ENCODE assay signal across 1 cellular context in genomic region chr6:43627008-43627825, GRCh38.
TF ChIP-seq lines count a peak whose summit lies in the region.

No MANE protein-coding gene starts in this region.

TF ChIP-seq in HEK293, 187 proteins besides CTCF, POLR2A, EP300 and RAD21 (continued from another document and continues in another):
- TF ChIP-seq ZBTB10 (tag by site-specific recombination; IDR thresholded peaks at IDR 0.05) (no peak), ZFP69B (tag by site-specific recombination; IDR thresholded peaks at IDR 0.05) (peak; percentile 64), ZNF560 (tag by site-specific recombination; IDR thresholded peaks at IDR 0.05; ENCODE audit: borderline replicate concordance) (no peak), IKZF3 (tag by site-specific recombination; IDR thresholded peaks at IDR 0.05) (peak; percentile 76), ZBTB49 (tag by site-specific recombination; IDR thresholded peaks at IDR 0.05; ENCODE audit: low read depth) (no peak), ZNF324 (tag by site-specific recombination; IDR thresholded peaks at IDR 0.05) (peak; percentile 60; the same call in 1 of the 2 replicates), ZNF416 (tag by site-specific recombination; IDR thresholded peaks at IDR 0.05) (no peak), KLF16 (tag by site-specific recombination; IDR thresholded peaks at IDR 0.05) (peak; percentile 66), ZNF239 (tag by site-specific recombination; IDR thresholded peaks at IDR 0.05) (no peak), ZNF704 (tag by site-specific recombination; IDR thresholded peaks at IDR 0.05) (no peak), ZBTB6 (tag by site-specific recombination; IDR thresholded peaks at IDR 0.05) (no peak), RBAK (tag by site-specific recombination; IDR thresholded peaks at IDR 0.05) (no peak), ZSCAN5A (tag by site-specific recombination; IDR thresholded peaks at IDR 0.05) (no peak), ZNF510 (tag by site-specific recombination; IDR thresholded peaks at IDR 0.05; ENCODE audit: insufficient replicate concordance) (no peak), TRIM28 (IDR thresholded peaks at IDR 0.05; ENCODE audit: borderline replicate concordance, low read length) (peak; percentile 76; the same call in 1 of the 2 replicates), ZNF121 (tag by site-specific recombination; IDR thresholded peaks at IDR 0.05) (no peak), ZNF624 (tag by site-specific recombination; IDR thresholded peaks at IDR 0.05) (no peak), ZNF274 (IDR thresholded peaks at IDR 0.05; ENCODE audit: low read length) (no peak), ZNF274 (tag by site-specific recombination; IDR thresholded peaks at IDR 0.05; ENCODE audit: borderline replicate concordance) (no peak), ZSCAN4 (tag by site-specific recombination; IDR thresholded peaks at IDR 0.05) (no peak; the same call in none of the 2 replicates), INSM2 (tag by site-specific recombination; IDR thresholded peaks at IDR 0.05) (0 out of 2 replicates have a peak, but pooled peaks have one; percentile 25), ZNF24 (tag by site-specific recombination; IDR thresholded peaks at IDR 0.05) (0 out of 2 replicates have a peak, but pooled peaks have one; percentile 74), ZNF280D (tag by site-specific recombination; IDR thresholded peaks at IDR 0.05) (no peak), ZNF692 (tag by site-specific recombination; IDR thresholded peaks at IDR 0.05) (peak; percentile 77), ZNF639 (tag by site-specific recombination; IDR thresholded peaks at IDR 0.05) (no peak; the same call in none of the 2 replicates), ZNF48 (tag by site-specific recombination; IDR thresholded peaks at IDR 0.05) (no peak), BCL6B (tag by site-specific recombination; IDR thresholded peaks at IDR 0.05) (no peak), ZNF473 (tag by site-specific recombination; IDR thresholded peaks at IDR 0.05) (no peak), ZNF26 (tag by site-specific recombination; IDR thresholded peaks at IDR 0.05) (no peak), ZNF335 (tag by site-specific recombination; conservative IDR thresholded peaks at IDR 0.05) (peak; percentile 60), ZXDB (tag by site-specific recombination; IDR thresholded peaks at IDR 0.05) (0 out of 2 replicates have a peak, but pooled peaks have one; percentile 27), ZBTB48 (tag by site-specific recombination; IDR thresholded peaks at IDR 0.05) (no peak), ZNF529 (tag by site-specific recombination; IDR thresholded peaks at IDR 0.05; ENCODE audit: insufficient replicate concordance) (no peak), ZNF580 (tag by site-specific recombination; IDR thresholded peaks at IDR 0.05) (no peak)
